ENCODE assay signal across 14 cellular contexts in the genomic region with DNA sequence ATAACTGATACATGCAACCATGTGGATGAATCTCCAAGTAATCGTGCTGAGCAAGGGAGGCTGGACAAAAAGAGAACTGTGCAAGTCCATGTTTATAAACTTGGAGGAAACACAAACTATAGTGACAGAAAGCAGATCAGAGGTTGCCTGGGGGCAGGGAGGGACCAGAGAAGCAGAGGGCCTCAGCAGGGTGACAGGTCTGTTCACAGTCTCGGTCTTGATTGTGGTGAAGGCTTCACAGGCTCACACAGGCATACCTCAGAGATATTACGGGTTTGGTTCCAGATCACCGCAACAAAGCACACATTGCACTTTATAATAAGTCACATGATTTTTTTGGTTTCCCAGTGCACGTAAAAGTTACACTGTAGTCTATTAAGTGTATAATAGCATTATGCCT. TPM values are rescaled to one million over a fixed set of nuclear protein-coding genes. Genes with fewer than 3 reads are reported as not detected.
DNase-seq lines count a peak whose midpoint lies in the region; ATAC-seq, FAIRE-seq and TF ChIP-seq lines count a peak whose summit lies in the region.
"Had no signal": no experiment of that assay in that cellular context is flagged by ENCODE, and none has a peak within 500 bp of the region (broad histone marks: within the 10 kb centered on the region; RNA-seq: fewer than 3 reads in every experiment).

No MANE protein-coding gene starts in this region.

- peak overlapping the region; percentile 15 for H3K27ac Mint-ChIP-seq in type B pancreatic cell

- peaks cover 26% of the 10 kb centered on the region for H3K4me1 Mint-ChIP-seq in activated T-cell treated with anti-CD3 and anti-CD28 coated beads, Interleukin-2, amount 50 U/mL, for 4 hours (ENCODE audit: low read depth)
- peaks cover 9% of the 10 kb centered on the region for H3K4me1 Mint-ChIP-seq in type B pancreatic cell (ENCODE audit: unreplicated experiment)

- no peak for FAIRE-seq in frontal cortex (lab: Jason Lieb, UNC)
- FAIRE-seq: endometrium had no signal

- TF ChIP-seq CTCF in fibroblast of villous mesenchyme (IDR thresholded peaks at IDR 0.05; ENCODE audit: insufficient read depth, low read depth, low read length) (no peak), type B pancreatic cell (conservative IDR thresholded peaks at IDR 0.05) (no peak)

- peak; percentile 97 to 100 for ATAC-seq in activated T-cell treated with anti-CD3 and anti-CD28 coated beads, Interleukin-2, amount 50 U/mL, for 4 hours
- ATAC-seq in HG02981 (IDR thresholded peaks at IDR 0.05; ENCODE audit: unreplicated experiment), result no peak
- no peak for ATAC-seq in HG03175 (IDR thresholded peaks at IDR 0.05; ENCODE audit: unreplicated experiment)

- no peaks in the 10 kb centered on the region for H3K9me3 Mint-ChIP-seq in activated T-cell treated with anti-CD3 and anti-CD28 coated beads, Interleukin-2, amount 50 U/mL, for 4 hours
- H3K9me3 Mint-ChIP-seq in type B pancreatic cell, result no peaks in the 10 kb centered on the region

- H3K36me3 Mint-ChIP-seq in activated T-cell treated with anti-CD3 and anti-CD28 coated beads, Interleukin-2, amount 50 U/mL, for 4 hours (ENCODE audit: insufficient read depth), result no peaks in the 10 kb centered on the region
- H3K36me3 Mint-ChIP-seq in type B pancreatic cell, result peaks cover 5% of the 10 kb centered on the region

- no peak overlapping the region for H3K4me3 Mint-ChIP-seq in activated T-cell treated with anti-CD3 and anti-CD28 coated beads, Interleukin-2, amount 50 U/mL, for 4 hours
- H3K4me3 Mint-ChIP-seq in type B pancreatic cell, result no peak overlapping the region

- no peaks in the 10 kb centered on the region for H3K27me3 Mint-ChIP-seq in activated T-cell treated with anti-CD3 and anti-CD28 coated beads, Interleukin-2, amount 50 U/mL, for 4 hours (ENCODE audit: low read depth)
- no peaks in the 10 kb centered on the region for H3K27me3 Mint-ChIP-seq in type B pancreatic cell

- H3K4me3 ChIP-seq in fibroblast of villous mesenchyme (ENCODE audit: low read depth, low read length), result no peak overlapping the region
- H3K4me3 ChIP-seq: Peyer's patch, prostate gland, transverse colon had no signal

- DNase-seq in stimulated activated CD4-positive, alpha-beta T cell treated with anti-CD3 and anti-CD28 coated beads, Interleukin-15, amount 100 ng/mL, for 24 hours, result peak; percentile 48
- no peak for DNase-seq in stimulated activated CD4-positive, alpha-beta T cell treated with anti-CD3 and anti-CD28 coated beads, Interleukin-12 subunit alpha, Interleukin-12 subunit beta, amount 100 ng/mL, for 4 hours
- DNase-seq in activated T-cell treated with anti-CD3 and anti-CD28 coated beads, Interleukin-2, amount 50 U/mL, for 4 hours, result peak; percentile 37
- DNase-seq in fibroblast of villous mesenchyme (ENCODE audit: low read depth) (peak; percentile 24), type B pancreatic cell (ENCODE audit: extremely low spot score, unreplicated experiment) (no peak), frontal cortex (ENCODE audit: low spot score in 2 of 2) (no peak)
- DNase-seq: KG1, NCI-H2029 treated with DMSO at 0.1 percent for 48 hours, transverse colon had no signal

RNA-seq across cellular contexts. Expression of gene ACOT7, which starts 28.5 kb away (rescaled TPM):
- total RNA-seq in activated T-cell treated with anti-CD3 and anti-CD28 coated beads, Interleukin-2, amount 50 U/mL, for 4 hours, result 100 to 1,000 TPM in 2 of 3 donors, 10 to 100 TPM in 1; 92.8 to 112 (median 101) TPM
- total RNA-seq in fibroblast of villous mesenchyme, result 16.1 and 17.3 TPM in 2 replicates
- 31.8 and 40.0 TPM in 2 replicates for total RNA-seq in type B pancreatic cell (ENCODE audit: low replicate concordance)
- total RNA-seq in frontal cortex, result 40.8 TPM

RNA-seq across cellular contexts. Expression of gene HES2, which starts 54.7 kb away (rescaled TPM):
- total RNA-seq in activated T-cell treated with anti-CD3 and anti-CD28 coated beads, Interleukin-2, amount 50 U/mL, for 4 hours, result not detected
- total RNA-seq in fibroblast of villous mesenchyme (0.43 TPM in 1 of 2 replicates, not detected in the other), type B pancreatic cell (ENCODE audit: low replicate concordance) (5.9 and 22.1 TPM in 2 replicates), frontal cortex (not detected)

RNA-seq across cellular contexts. Expression of gene ESPN, which starts 59.5 kb away (rescaled TPM):
- total RNA-seq in activated T-cell treated with anti-CD3 and anti-CD28 coated beads, Interleukin-2, amount 50 U/mL, for 4 hours, result under 1 TPM; 0.42 to 0.76 (median 0.60) TPM
- total RNA-seq in fibroblast of villous mesenchyme, result not detected in 2 replicates
- total RNA-seq in type B pancreatic cell (ENCODE audit: low replicate concordance), result 13.8 and 15.6 TPM in 2 replicates
- total RNA-seq in frontal cortex, result not detected

Comparison
In these comparisons a context has a peak if more than half of its experiments do, and no peak if none do; other contexts are left out.
1. DNase-seq: peak in stimulated activated CD4-positive, alpha-beta T cell treated with anti-CD3 and anti-CD28 coated beads, Interleukin-15, amount 100 ng/mL, for 24 hours (single experiment), activated T-cell treated with anti-CD3 and anti-CD28 coated beads, Interleukin-2, amount 50 U/mL, for 4 hours (single experiment) and fibroblast of villous mesenchyme (single experiment); none in stimulated activated CD4-positive, alpha-beta T cell treated with anti-CD3 and anti-CD28 coated beads, Interleukin-12 subunit alpha, Interleukin-12 subunit beta, amount 100 ng/mL, for 4 hours (single experiment), type B pancreatic cell (single experiment) and frontal cortex (0 of 2).
2. ATAC-seq: peak in activated T-cell treated with anti-CD3 and anti-CD28 coated beads, Interleukin-2, amount 50 U/mL, for 4 hours (2 of 2); none in HG02981 (single experiment) and HG03175 (single experiment).